10 cellular contexts compared by ENCODE assay signal in genomic region chr4:15963568-15963967, GRCh38. TPM values are rescaled to one million over a fixed set of nuclear protein-coding genes. Genes with fewer than 3 reads are reported as not detected.
DNase-seq lines count a peak whose midpoint lies in the region; ATAC-seq and TF ChIP-seq lines count a peak whose summit lies in the region.
"Had no signal": no experiment of that assay in that cellular context is flagged by ENCODE, and none has a peak within 500 bp of the region (broad histone marks: within the 10 kb centered on the region; RNA-seq: fewer than 3 reads in every experiment).

No MANE protein-coding gene starts in this region.

- ATAC-seq in GM19467 (IDR thresholded peaks at IDR 0.05; ENCODE audit: unreplicated experiment): peak; percentile 62
- ATAC-seq in HG03442 (IDR thresholded peaks at IDR 0.05; ENCODE audit: unreplicated experiment): peak; percentile 84
- peak; percentile 48 for ATAC-seq in esophagus mucosa

- POLR2A ChIA-PET in HEK293T (lab: Yijun Ruan, JAX): no interaction called here

- CTCF ChIA-PET in HEK293T (lab: Yijun Ruan, JAX): no interaction called here

- peaks cover 0 to 12% (median 7%) of the 10 kb centered on the region in 11 experiments; a peak in 10 of 22 replicates for H3K9me3 ChIP-seq in BLaER1 treated with 17β-estradiol and CSF1 and Interleukin-3, amounts not matched to agents 10 nM and 100 nM (replicated peaks in 1 of 11)

- H3K4me2 ChIP-seq in BLaER1 treated with 17β-estradiol and CSF1 and Interleukin-3, amounts not matched to agents 10 nM and 100 nM: peak overlapping the region; percentile 18 to 71 (median 53); a peak in 18 of 22 replicates

- H3K4me3 ChIP-seq in BLaER1 treated with 17β-estradiol and CSF1 and Interleukin-3, amounts not matched to agents 10 nM and 100 nM: no peak overlapping the region

- H3K4me1 ChIP-seq in BLaER1 treated with 17β-estradiol and CSF1 and Interleukin-3, amounts not matched to agents 10 nM and 100 nM: peaks cover 6 to 20% (median 12%) of the 10 kb centered on the region in 10 experiments; a peak in 18 of 20 replicates

- DNase-seq in NCI-H524 (lab: John Stamatoyannopoulos, UW): no peak
- no peak for DNase-seq in HEK293T (ENCODE audit: extremely low spot score)
- no peak for DNase-seq in caudate nucleus (lab: John Stamatoyannopoulos, UW)
- no peak for DNase-seq in mucosa of gallbladder (ENCODE audit: low spot score)
- DNase-seq: kidney had no signal

- no peaks in the 10 kb centered on the region for H4K20me1 ChIP-seq in BLaER1 treated with 17β-estradiol and CSF1 and Interleukin-3, amounts not matched to agents 10 nM and 100 nM

- 0 out of 22 replicates have a peak overlapping the region, but pooled peaks of 1 of the 11 experiments have one; percentile 29 for H3K27ac ChIP-seq in BLaER1 treated with 17β-estradiol and CSF1 and Interleukin-3, amounts not matched to agents 10 nM and 100 nM
- no peak overlapping the region for H3K27ac ChIP-seq in caudate nucleus (ENCODE audit: low read depth, low read length)

- H3K27me3 ChIP-seq in BLaER1 treated with 17β-estradiol and CSF1 and Interleukin-3, amounts not matched to agents 10 nM and 100 nM: no peaks in the 10 kb centered on the region

- H3K36me3 ChIP-seq in BLaER1 treated with 17β-estradiol and CSF1 and Interleukin-3, amounts not matched to agents 10 nM and 100 nM: no peaks in the 10 kb centered on the region

- no peak overlapping the region for H3K9ac ChIP-seq in BLaER1 treated with 17β-estradiol and CSF1 and Interleukin-3, amounts not matched to agents 10 nM and 100 nM

TF ChIP-seq in HEK293T, 16 proteins besides CTCF, POLR2A, EP300 and RAD21:
- TF ChIP-seq TARDBP (IDR thresholded peaks at IDR 0.05) (no peak), ARNT (IDR thresholded peaks at IDR 0.05) (no peak), L3MBTL2 (conservative IDR thresholded peaks at IDR 0.05) (no peak), SP1 (IDR thresholded peaks at IDR 0.05) (no peak), LEF1 (IDR thresholded peaks at IDR 0.05; ENCODE audit: borderline replicate concordance) (no peak), FOXK2 (IDR thresholded peaks at IDR 0.05) (no peak), CTBP1 (IDR thresholded peaks at IDR 0.05; ENCODE audit: borderline replicate concordance) (no peak), ELF4 (IDR thresholded peaks at IDR 0.05) (no peak), NFRKB (IDR thresholded peaks at IDR 0.05) (no peak), HDGF (IDR thresholded peaks at IDR 0.05; ENCODE audit: borderline replicate concordance) (no peak), BHLHE40 (IDR thresholded peaks at IDR 0.05; ENCODE audit: borderline replicate concordance) (no peak), ZNF384 (IDR thresholded peaks at IDR 0.05) (no peak), SUZ12 (IDR thresholded peaks at IDR 0.05) (no peak), FOXM1 (IDR thresholded peaks at IDR 0.05; ENCODE audit: borderline replicate concordance) (no peak), FOXA1 (IDR thresholded peaks at IDR 0.05) (no peak)
- TF ChIP-seq, protein P1, sequence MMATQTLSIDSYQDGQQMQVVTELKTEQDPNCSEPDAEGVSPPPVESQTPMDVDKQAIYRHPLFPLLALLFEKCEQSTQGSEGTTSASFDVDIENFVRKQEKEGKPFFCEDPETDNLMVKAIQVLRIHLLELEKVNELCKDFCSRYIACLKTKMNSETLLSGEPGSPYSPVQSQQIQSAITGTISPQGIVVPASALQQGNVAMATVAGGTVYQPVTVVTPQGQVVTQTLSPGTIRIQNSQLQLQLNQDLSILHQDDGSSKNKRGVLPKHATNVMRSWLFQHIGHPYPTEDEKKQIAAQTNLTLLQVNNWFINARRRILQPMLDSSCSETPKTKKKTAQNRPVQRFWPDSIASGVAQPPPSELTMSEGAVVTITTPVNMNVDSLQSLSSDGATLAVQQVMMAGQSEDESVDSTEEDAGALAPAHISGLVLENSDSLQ (IDR thresholded peaks at IDR 0.05): no peak

RNA-seq across cellular contexts. Expression of gene FGFBP2, which starts 0.6 kb away (rescaled TPM):
- total RNA-seq in esophagus mucosa (not detected), mucosa of gallbladder (0.58 TPM)
- total RNA-seq: temporal lobe had no signal

RNA-seq across cellular contexts. Expression of gene FGFBP1, which starts 25.0 kb away (rescaled TPM):
- total RNA-seq in esophagus mucosa: 402 TPM
- not detected for total RNA-seq in mucosa of gallbladder
- total RNA-seq: temporal lobe had no signal

Comparison
In these comparisons a context has a peak if more than half of its experiments do, and no peak if none do; other contexts are left out.
1. RNA of gene FGFBP1, which starts 25.0 kb away (total RNA-seq): 402 TPM in esophagus mucosa (single experiment); not detected in mucosa of gallbladder (single experiment); every median in the first group is over 100 times any median in the second.
2. Peak in every context shown above with its lines, with median percentiles within 50 percentile points of each other: ATAC-seq.